Comparison of ENCODE assay signal across 1 cellular context in the genomic region with DNA sequence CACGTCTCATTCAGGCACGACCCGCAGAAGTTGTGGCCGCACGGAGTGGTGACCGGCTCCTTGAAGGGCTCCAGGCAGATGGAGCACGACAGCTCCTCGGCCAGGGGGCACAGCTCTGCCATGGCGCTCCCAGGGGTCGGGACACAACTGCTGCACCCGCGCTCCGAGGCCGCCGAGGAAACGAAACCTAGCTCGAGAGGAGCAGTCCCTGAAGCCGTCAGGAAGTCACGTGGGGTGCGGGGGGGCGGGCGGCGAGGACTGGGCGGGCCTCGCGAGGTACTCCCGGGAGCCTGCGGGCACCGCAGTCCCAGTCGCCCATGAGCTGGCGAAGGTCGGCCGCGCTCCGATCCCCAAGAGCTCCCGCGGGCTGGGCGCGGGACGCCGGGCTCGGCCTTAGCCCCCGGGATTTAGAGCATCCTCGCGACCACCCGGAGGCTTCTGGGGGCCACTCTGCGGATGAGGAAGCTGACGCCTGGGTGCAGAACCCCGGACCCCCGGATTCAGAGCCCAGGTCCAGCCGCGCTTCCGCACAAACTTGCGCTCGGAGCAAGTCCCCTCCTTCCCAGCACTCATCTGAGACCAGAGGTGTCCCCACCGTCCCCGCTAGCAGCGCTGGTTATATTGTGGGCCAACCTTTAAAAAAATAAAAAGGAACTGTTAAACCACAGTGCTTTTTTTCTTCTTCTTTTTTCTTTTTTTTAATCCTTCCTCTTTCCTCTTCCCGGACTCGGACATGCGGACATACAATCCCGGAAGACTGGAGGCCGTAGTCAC.
A peak's percentile ranks its signal among the peaks of the same experiment; 100 is the strongest.
TF ChIP-seq lines count a peak whose summit lies in the region.

A gene with protein sequence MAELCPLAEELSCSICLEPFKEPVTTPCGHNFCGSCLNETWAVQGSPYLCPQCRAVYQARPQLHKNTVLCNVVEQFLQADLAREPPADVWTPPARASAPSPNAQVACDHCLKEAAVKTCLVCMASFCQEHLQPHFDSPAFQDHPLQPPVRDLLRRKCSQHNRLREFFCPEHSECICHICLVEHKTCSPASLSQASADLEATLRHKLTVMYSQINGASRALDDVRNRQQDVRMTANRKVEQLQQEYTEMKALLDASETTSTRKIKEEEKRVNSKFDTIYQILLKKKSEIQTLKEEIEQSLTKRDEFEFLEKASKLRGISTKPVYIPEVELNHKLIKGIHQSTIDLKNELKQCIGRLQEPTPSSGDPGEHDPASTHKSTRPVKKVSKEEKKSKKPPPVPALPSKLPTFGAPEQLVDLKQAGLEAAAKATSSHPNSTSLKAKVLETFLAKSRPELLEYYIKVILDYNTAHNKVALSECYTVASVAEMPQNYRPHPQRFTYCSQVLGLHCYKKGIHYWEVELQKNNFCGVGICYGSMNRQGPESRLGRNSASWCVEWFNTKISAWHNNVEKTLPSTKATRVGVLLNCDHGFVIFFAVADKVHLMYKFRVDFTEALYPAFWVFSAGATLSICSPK (minus strand): TSS at position 183 of the 774 bp plus-strand sequence. CDS start 61 bp downstream, at position 122.

TF ChIP-seq in HepG2, 621 proteins besides CTCF, POLR2A, EP300 and RAD21 (continued from another document and continues in another):
- TF ChIP-seq, protein P1, sequence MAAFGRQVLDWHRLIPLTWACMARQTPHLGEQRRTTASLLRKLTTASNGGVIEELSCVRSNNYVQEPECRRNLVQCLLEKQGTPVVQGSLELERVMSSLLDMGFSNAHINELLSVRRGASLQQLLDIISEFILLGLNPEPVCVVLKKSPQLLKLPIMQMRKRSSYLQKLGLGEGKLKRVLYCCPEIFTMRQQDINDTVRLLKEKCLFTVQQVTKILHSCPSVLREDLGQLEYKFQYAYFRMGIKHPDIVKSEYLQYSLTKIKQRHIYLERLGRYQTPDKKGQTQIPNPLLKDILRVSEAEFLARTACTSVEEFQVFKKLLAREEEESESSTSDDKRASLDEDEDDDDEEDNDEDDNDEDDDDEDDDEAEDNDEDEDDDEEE (CRISPR knock-in tag; IDR thresholded peaks at IDR 0.05): 0 out of 2 replicates have a peak, but pooled peaks have one; percentile 85
- TF ChIP-seq, protein P2, sequence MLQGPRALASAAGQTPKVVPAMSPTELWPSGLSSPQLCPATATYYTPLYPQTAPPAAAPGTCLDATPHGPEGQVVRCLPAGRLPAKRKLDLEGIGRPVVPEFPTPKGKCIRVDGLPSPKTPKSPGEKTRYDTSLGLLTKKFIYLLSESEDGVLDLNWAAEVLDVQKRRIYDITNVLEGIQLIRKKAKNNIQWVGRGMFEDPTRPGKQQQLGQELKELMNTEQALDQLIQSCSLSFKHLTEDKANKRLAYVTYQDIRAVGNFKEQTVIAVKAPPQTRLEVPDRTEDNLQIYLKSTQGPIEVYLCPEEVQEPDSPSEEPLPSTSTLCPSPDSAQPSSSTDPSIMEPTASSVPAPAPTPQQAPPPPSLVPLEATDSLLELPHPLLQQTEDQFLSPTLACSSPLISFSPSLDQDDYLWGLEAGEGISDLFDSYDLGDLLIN (CRISPR knock-in tag; IDR thresholded peaks at IDR 0.05; ENCODE audit: borderline replicate concordance): no peak
- TF ChIP-seq, protein P3, sequence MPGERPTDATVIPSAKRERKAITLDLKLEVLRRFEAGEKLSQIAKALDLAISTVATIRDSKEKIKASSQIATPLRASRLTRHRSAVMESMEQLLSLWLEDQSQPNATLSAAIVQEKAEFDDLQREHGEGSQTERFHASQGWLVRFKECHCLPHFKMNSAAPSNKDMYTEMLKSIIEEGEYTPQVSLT (CRISPR knock-in tag; IDR thresholded peaks at IDR 0.05; ENCODE audit: borderline replicate concordance, low read depth): peak; percentile 89; the same call in 1 of the 2 replicates
- TF ChIP-seq ZNF12 (CRISPR knock-in tag; IDR thresholded peaks at IDR 0.05) (no peak; the same call in 1 of the 2 replicates), ZNF720 (CRISPR knock-in tag; IDR thresholded peaks at IDR 0.05) (no peak), ZNF83 (CRISPR knock-in tag; IDR thresholded peaks at IDR 0.05; ENCODE audit: borderline replicate concordance) (peak; percentile 92), ZNF160 (CRISPR knock-in tag; IDR thresholded peaks at IDR 0.05) (0 out of 2 replicates have a peak, but pooled peaks have one; percentile 55), ZKSCAN1 (IDR thresholded peaks at IDR 0.05; ENCODE audit: low read length) (peak; percentile 28; the same call in 1 of the 2 replicates), BCL6 (CRISPR knock-in tag; IDR thresholded peaks at IDR 0.05) (peak; percentile 80), PHF5A (CRISPR knock-in tag; IDR thresholded peaks at IDR 0.05; ENCODE audit: low read depth, unreplicated experiment) (peak; percentile 81), MED13 (CRISPR knock-in tag; IDR thresholded peaks at IDR 0.05) (peak; percentile 29), IRF2 (CRISPR knock-in tag; IDR thresholded peaks at IDR 0.05) (peak; percentile 96), ZNF674 (CRISPR knock-in tag; IDR thresholded peaks at IDR 0.05; ENCODE audit: low read depth) (no peak), ZNF782 (CRISPR knock-in tag; IDR thresholded peaks at IDR 0.05; ENCODE audit: borderline replicate concordance) (peak; percentile 77; the same call in 1 of the 2 replicates), ZNF709 (CRISPR knock-in tag; IDR thresholded peaks at IDR 0.05) (no peak; the same call in 1 of the 2 replicates), ZNF335 (CRISPR knock-in tag; IDR thresholded peaks at IDR 0.05) (no peak; the same call in 1 of the 2 replicates), NAIF1 (CRISPR knock-in tag; IDR thresholded peaks at IDR 0.05; ENCODE audit: borderline replicate concordance) (no peak), NFYC (CRISPR knock-in tag; IDR thresholded peaks at IDR 0.05) (peak; percentile 24; the same call in 1 of the 2 replicates), ZBTB21 (CRISPR knock-in tag; IDR thresholded peaks at IDR 0.05) (no peak), POLR2AphosphoS5 (IDR thresholded peaks at IDR 0.05; ENCODE audit: low read depth, low read length) (peak; percentile 99), SUZ12 (IDR thresholded peaks at IDR 0.05; ENCODE audit: low read depth, low read length) (no peak), NFE2 (CRISPR knock-in tag; IDR thresholded peaks at IDR 0.05) (no peak), ZNF382 (CRISPR knock-in tag; IDR thresholded peaks at IDR 0.05; ENCODE audit: borderline replicate concordance) (no peak), NRL (CRISPR knock-in tag; IDR thresholded peaks at IDR 0.05; ENCODE audit: borderline replicate concordance) (no peak), HOXA3 (CRISPR knock-in tag; IDR thresholded peaks at IDR 0.05) (peak; percentile 52; the same call in 1 of the 2 replicates), ZBTB3 (CRISPR knock-in tag; IDR thresholded peaks at IDR 0.05; ENCODE audit: borderline replicate concordance, low read depth) (no peak), SPEN (CRISPR knock-in tag; IDR thresholded peaks at IDR 0.05; ENCODE audit: low read depth) (peak; percentile 75; the same call in 1 of the 2 replicates), KDM4B (CRISPR knock-in tag; IDR thresholded peaks at IDR 0.05) (peak; percentile 44; the same call in 1 of the 2 replicates), KLF16 (CRISPR knock-in tag; IDR thresholded peaks at IDR 0.05) (peak; percentile 30 to 86; a peak in 3 of 4 replicates), KLF9 (CRISPR knock-in tag; IDR thresholded peaks at IDR 0.05; ENCODE audit: low read depth) (no peak), BORCS8-MEF2B (CRISPR knock-in tag; IDR thresholded peaks at IDR 0.05) (peak; percentile 80), ATF7-NPFF (CRISPR knock-in tag; IDR thresholded peaks at IDR 0.05; ENCODE audit: low read depth) (peak; percentile 96), SETDB1 (CRISPR knock-in tag; IDR thresholded peaks at IDR 0.05; ENCODE audit: borderline replicate concordance) (no peak), HOXA7 (CRISPR knock-in tag; IDR thresholded peaks at IDR 0.05) (no peak; the same call in 1 of the 2 replicates), ZBTB38 (CRISPR knock-in tag; IDR thresholded peaks at IDR 0.05) (peak; percentile 59)
- TF ChIP-seq, protein P4, sequence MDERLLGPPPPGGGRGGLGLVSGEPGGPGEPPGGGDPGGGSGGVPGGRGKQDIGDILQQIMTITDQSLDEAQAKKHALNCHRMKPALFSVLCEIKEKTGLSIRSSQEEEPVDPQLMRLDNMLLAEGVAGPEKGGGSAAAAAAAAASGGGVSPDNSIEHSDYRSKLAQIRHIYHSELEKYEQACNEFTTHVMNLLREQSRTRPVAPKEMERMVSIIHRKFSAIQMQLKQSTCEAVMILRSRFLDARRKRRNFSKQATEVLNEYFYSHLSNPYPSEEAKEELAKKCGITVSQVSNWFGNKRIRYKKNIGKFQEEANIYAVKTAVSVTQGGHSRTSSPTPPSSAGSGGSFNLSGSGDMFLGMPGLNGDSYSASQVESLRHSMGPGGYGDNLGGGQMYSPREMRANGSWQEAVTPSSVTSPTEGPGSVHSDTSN (CRISPR knock-in tag; IDR thresholded peaks at IDR 0.05): no peak; the same call in 1 of the 2 replicates
- TF ChIP-seq, protein P5, sequence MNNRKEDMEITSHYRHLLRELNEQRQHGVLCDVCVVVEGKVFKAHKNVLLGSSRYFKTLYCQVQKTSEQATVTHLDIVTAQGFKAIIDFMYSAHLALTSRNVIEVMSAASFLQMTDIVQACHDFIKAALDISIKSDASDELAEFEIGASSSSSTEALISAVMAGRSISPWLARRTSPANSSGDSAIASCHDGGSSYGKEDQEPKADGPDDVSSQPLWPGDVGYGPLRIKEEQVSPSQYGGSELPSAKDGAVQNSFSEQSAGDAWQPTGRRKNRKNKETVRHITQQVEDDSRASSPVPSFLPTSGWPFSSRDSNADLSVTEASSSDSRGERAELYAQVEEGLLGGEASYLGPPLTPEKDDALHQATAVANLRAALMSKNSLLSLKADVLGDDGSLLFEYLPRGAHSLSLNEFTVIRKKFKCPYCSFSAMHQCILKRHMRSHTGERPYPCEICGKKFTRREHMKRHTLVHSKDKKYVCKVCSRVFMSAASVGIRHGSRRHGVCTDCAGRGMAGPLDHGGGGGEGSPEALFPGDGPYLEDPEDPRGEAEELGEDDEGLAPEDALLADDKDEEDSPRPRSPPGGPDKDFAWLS (CRISPR knock-in tag; IDR thresholded peaks at IDR 0.05; ENCODE audit: borderline replicate concordance): peak; percentile 90
- TF ChIP-seq, protein P6, sequence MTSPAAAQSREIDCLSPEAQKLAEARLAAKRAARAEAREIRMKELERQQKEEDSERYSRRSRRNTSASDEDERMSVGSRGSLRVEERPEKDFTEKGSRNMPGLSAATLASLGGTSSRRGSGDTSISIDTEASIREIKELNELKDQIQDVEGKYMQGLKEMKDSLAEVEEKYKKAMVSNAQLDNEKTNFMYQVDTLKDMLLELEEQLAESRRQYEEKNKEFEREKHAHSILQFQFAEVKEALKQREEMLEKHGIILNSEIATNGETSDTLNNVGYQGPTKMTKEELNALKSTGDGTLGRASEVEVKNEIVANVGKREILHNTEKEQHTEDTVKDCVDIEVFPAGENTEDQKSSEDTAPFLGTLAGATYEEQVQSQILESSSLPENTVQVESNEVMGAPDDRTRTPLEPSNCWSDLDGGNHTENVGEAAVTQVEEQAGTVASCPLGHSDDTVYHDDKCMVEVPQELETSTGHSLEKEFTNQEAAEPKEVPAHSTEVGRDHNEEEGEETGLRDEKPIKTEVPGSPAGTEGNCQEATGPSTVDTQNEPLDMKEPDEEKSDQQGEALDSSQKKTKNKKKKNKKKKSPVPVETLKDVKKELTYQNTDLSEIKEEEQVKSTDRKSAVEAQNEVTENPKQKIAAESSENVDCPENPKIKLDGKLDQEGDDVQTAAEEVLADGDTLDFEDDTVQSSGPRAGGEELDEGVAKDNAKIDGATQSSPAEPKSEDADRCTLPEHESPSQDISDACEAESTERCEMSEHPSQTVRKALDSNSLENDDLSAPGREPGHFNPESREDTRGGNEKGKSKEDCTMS (CRISPR knock-in tag; conservative IDR thresholded peaks at IDR 0.05): 0 out of 2 replicates have a peak, but pooled peaks have one; percentile 69
- TF ChIP-seq, protein P7, sequence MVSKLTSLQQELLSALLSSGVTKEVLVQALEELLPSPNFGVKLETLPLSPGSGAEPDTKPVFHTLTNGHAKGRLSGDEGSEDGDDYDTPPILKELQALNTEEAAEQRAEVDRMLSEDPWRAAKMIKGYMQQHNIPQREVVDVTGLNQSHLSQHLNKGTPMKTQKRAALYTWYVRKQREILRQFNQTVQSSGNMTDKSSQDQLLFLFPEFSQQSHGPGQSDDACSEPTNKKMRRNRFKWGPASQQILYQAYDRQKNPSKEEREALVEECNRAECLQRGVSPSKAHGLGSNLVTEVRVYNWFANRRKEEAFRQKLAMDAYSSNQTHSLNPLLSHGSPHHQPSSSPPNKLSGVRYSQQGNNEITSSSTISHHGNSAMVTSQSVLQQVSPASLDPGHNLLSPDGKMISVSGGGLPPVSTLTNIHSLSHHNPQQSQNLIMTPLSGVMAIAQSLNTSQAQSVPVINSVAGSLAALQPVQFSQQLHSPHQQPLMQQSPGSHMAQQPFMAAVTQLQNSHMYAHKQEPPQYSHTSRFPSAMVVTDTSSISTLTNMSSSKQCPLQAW (CRISPR knock-in tag; IDR thresholded peaks at IDR 0.05): no peak; the same call in 1 of the 2 replicates
- TF ChIP-seq, protein P8, sequence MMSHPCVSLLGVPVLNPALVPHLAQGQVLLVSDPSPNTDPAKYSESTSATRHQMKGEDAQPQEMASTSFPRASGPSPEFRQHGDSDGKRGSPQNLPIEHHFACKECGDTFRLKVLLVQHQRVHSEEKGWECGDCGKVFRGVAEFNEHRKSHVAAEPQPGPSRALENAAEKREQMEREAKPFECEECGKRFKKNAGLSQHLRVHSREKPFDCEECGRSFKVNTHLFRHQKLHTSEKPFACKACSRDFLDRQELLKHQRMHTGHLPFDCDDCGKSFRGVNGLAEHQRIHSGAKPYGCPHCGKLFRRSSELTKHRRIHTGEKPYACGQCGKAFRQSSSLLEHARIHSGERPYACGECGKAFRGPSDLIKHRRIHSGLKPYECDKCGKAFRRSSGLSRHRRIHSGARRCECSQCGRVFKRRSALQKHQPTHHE (CRISPR knock-in tag; IDR thresholded peaks at IDR 0.05; ENCODE audit: borderline replicate concordance): peak; percentile 81; the same call in 1 of the 2 replicates
- TF ChIP-seq, protein P9, sequence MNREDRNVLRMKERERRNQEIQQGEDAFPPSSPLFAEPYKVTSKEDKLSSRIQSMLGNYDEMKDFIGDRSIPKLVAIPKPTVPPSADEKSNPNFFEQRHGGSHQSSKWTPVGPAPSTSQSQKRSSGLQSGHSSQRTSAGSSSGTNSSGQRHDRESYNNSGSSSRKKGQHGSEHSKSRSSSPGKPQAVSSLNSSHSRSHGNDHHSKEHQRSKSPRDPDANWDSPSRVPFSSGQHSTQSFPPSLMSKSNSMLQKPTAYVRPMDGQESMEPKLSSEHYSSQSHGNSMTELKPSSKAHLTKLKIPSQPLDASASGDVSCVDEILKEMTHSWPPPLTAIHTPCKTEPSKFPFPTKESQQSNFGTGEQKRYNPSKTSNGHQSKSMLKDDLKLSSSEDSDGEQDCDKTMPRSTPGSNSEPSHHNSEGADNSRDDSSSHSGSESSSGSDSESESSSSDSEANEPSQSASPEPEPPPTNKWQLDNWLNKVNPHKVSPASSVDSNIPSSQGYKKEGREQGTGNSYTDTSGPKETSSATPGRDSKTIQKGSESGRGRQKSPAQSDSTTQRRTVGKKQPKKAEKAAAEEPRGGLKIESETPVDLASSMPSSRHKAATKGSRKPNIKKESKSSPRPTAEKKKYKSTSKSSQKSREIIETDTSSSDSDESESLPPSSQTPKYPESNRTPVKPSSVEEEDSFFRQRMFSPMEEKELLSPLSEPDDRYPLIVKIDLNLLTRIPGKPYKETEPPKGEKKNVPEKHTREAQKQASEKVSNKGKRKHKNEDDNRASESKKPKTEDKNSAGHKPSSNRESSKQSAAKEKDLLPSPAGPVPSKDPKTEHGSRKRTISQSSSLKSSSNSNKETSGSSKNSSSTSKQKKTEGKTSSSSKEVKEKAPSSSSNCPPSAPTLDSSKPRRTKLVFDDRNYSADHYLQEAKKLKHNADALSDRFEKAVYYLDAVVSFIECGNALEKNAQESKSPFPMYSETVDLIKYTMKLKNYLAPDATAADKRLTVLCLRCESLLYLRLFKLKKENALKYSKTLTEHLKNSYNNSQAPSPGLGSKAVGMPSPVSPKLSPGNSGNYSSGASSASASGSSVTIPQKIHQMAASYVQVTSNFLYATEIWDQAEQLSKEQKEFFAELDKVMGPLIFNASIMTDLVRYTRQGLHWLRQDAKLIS (CRISPR knock-in tag; IDR thresholded peaks at IDR 0.05): peak; percentile 87; the same call in 1 of the 2 replicates
